Comparison of ENCODE assay signal across 36 cellular contexts in the genomic region with DNA sequence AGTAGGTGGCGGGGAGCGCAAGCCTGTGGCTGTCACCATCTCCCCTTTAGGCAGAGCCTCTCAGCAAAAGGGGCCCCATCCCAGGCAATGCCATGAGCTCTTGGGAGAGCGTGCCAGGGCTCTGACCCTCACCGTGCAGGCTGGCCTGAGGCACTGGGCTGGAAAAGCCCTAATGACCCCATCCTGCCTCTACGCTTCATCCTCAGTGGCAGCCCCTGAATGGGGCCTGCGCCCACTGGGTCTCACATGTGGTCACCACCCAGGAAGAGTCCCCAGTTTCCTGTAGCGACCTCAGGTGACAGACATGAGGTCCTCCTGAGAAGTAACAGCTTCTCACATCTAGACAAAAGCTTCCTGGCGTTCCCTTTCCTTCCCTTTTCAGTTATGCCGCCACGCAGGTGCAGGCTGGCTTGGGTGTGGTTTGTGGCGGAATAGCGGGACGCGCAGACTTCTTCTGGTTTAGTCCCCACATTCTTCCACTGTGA. TPM values are rescaled to one million over a fixed set of nuclear protein-coding genes. Genes with fewer than 3 reads are reported as not detected.
DNase-seq lines count a peak whose midpoint lies in the region; ATAC-seq, FAIRE-seq and TF ChIP-seq lines count a peak whose summit lies in the region.
"Had no signal": no experiment of that assay in that cellular context is flagged by ENCODE, and none has a peak within 500 bp of the region (broad histone marks: within the 10 kb centered on the region; RNA-seq: fewer than 3 reads in every experiment).

No MANE protein-coding gene starts in this region.

- H3K56ac ChIP-seq in H1 (replicated peaks; ENCODE audit: insufficient read length, low read depth, low read length): no peak overlapping the region

- H3K27ac Mint-ChIP-seq in CD4-positive, alpha-beta T cell: no peak overlapping the region
- H3K27ac Mint-ChIP-seq in nephron progenitor cell: no peak overlapping the region
- H3K27ac Mint-ChIP-seq: activated naive CD4-positive, alpha-beta T cell treated with anti-CD3 and anti-CD28 coated beads for 36 hours; activated T-helper 1 cell treated with anti-CD3 and anti-CD28 coated beads, Interleukin-12 subunit alpha, Interleukin-12 subunit beta, Interleukin-2, Interleukin-4 antibody, amounts not matched to agents 30 ng/mL and 10 ng/mL and 1 ng/mL, durations not matched to agents 14 hours and 24 hours and 36 hours; GM23338; mesothelial cell of epicardium; T-helper 1 cell treated with Interleukin-12 subunit alpha and Interleukin-12 subunit beta and Interleukin-4 antibody, amounts not matched to agents 30 μg/mL and 1 μg/mL, for 36 hours had no signal

- H3K4me1 ChIP-seq in H1 (replicated peaks in 1 of 4; ENCODE audit: control insufficient read depth in 3 of 4, insufficient read depth in 4 of 4, low read length in 3 of 4) (no peaks in the 10 kb centered on the region), suprapubic skin (no peaks in the 10 kb centered on the region)
- H3K4me1 ChIP-seq: left ventricle myocardium inferior, pancreas, SJSA1, upper lobe of left lung had no signal

- no peaks in the 10 kb centered on the region for H3K9me3 Mint-ChIP-seq in CD4-positive, alpha-beta T cell
- no peaks in the 10 kb centered on the region for H3K9me3 Mint-ChIP-seq in nephron progenitor cell
- H3K9me3 Mint-ChIP-seq: activated naive CD4-positive, alpha-beta T cell treated with anti-CD3 and anti-CD28 coated beads for 36 hours; activated T-helper 1 cell treated with anti-CD3 and anti-CD28 coated beads, Interleukin-12 subunit alpha, Interleukin-12 subunit beta, Interleukin-2, Interleukin-4 antibody, amounts not matched to agents 30 ng/mL and 10 ng/mL and 1 ng/mL, durations not matched to agents 14 hours and 24 hours and 36 hours; CD14-positive monocyte; GM23338; mesothelial cell of epicardium; naive B cell; T-helper 1 cell treated with Interleukin-12 subunit alpha and Interleukin-12 subunit beta and Interleukin-4 antibody, amounts not matched to agents 30 μg/mL and 1 μg/mL, for 36 hours had no signal

- peaks cover 3% of the 10 kb centered on the region in 2 experiments for H4K20me1 ChIP-seq in H1 (replicated peaks in 1 of 2; ENCODE audit: control insufficient read depth in 1 of 2, insufficient read depth in 2 of 2, low read length in 2 of 2)

- 92% methylated on average over 14 of the region's 14 CpGs; no CpG with 5 or more reads in 1 of the 2 experiments for WGBS in H1 (ENCODE audit: extremely low coverage in 1 of 2, insufficient coverage in 1 of 2, insufficient read length in 1 of 2, insufficient replicate concordance in 2 of 2, low coverage in 1 of 2, low lambda C conversion rate in 2 of 2, missing lambda C conversion rate in 1 of 2), 2 experiments
- 89% methylated on average over 14 of the region's 14 CpGs for WGBS in suprapubic skin

- H3K23ac ChIP-seq in H1 (ENCODE audit: insufficient read length): no peak overlapping the region

- H3K36me3 Mint-ChIP-seq in CD4-positive, alpha-beta T cell (ENCODE audit: low read depth): peaks cover 93% of the 10 kb centered on the region
- peaks cover 60% of the 10 kb centered on the region for H3K36me3 Mint-ChIP-seq in nephron progenitor cell (ENCODE audit: low read depth)

- no peaks in the 10 kb centered on the region for H3K27me3 Mint-ChIP-seq in CD4-positive, alpha-beta T cell
- H3K27me3 Mint-ChIP-seq in nephron progenitor cell (ENCODE audit: low read depth, poor library complexity): peaks cover 5% of the 10 kb centered on the region
- H3K27me3 Mint-ChIP-seq: naive B cell had no signal

- H2BK120ac ChIP-seq in H1 (replicated peaks; ENCODE audit: low read depth, low read length): no peak overlapping the region

- FAIRE-seq in H1 (lab: Jason Lieb, UNC): no peak
- FAIRE-seq: GM12892, islet of Langerhans, pancreas, small intestine, TTC549 had no signal

- no peak overlapping the region for H2AFZ ChIP-seq in H1 (ENCODE audit: low read length)
- H2AFZ ChIP-seq: GM23338 had no signal

- no peak for DNase-seq in CD4-positive, alpha-beta T cell
- DNase-seq in H1 (ENCODE audit: low read depth in 1 of 2, low spot score in 2 of 2): no peak
- DNase-seq in stimulated activated naive CD8-positive, alpha-beta T cell treated with anti-CD3 and anti-CD28 coated beads, Interleukin-15, Interleukin-2, amounts not matched to agents 100 U/mL and 50 U/mL, for 24 hours: no peak
- DNase-seq in nephron progenitor cell: no peak
- DNase-seq in NCI-H128 (lab: John Stamatoyannopoulos, UW; ENCODE audit: unreplicated experiment): no peak
- no peak for DNase-seq in suprapubic skin (ENCODE audit: low spot score in 2 of 2)
- DNase-seq: activated naive CD4-positive, alpha-beta T cell treated with anti-CD3 and anti-CD28 coated beads for 36 hours; amygdala; effector CD4-positive, alpha-beta T cell; left ventricle myocardium inferior; MM.1S; naive B cell; NCI-H1417; NCI-H2081 treated with DMSO at 0.1 percent for 48 hours; NCI-H345; NCI-H774; retina; small intestine; stimulated activated CD4-positive, alpha-beta T cell treated with anti-CD3 and anti-CD28 coated beads, Interleukin-1b, Interleukin-23, amount 100 ng/mL, for 48 hours; stimulated activated CD8-positive, alpha-beta memory T cell treated with anti-CD3 and anti-CD28 coated beads, Interleukin-4, amount 100 ng/mL, for 48 hours had no signal

- H3K4ac ChIP-seq in H1 (replicated peaks; ENCODE audit: insufficient read length, low read depth, low read length): no peak overlapping the region

- CTCF ChIA-PET in CD4-positive, alpha-beta T cell (lab: Charles Lee): no interaction called here
- CTCF ChIA-PET in H1 (lab: Charles Lee; ENCODE audit: partially characterized antibody): interaction anchor here (1.1 to 3.3 kb wide), 7 partner anchors 11 to 423 kb away, joined by 3 to 23 read pairs (median 3); no protein-coding TSS in a partner anchor

- no peak for ATAC-seq in CD4-positive, alpha-beta T cell (ENCODE audit: poor library complexity)
- ATAC-seq in stimulated activated naive CD8-positive, alpha-beta T cell treated with anti-CD3 and anti-CD28 coated beads, Interleukin-15, Interleukin-2, amounts not matched to agents 100 U/mL and 50 U/mL, for 24 hours: peak; percentile 6
- ATAC-seq: activated CD4-positive, CD25-positive, alpha-beta regulatory T cell treated with anti-CD3 and anti-CD28 coated beads, Interleukin-2, amount 50 U/mL, for 24 hours; GM23338; pancreas had no signal

- no peak overlapping the region for H4K91ac ChIP-seq in H1 (replicated peaks; ENCODE audit: insufficient read length, low read length)

- no peak overlapping the region for H3K9ac ChIP-seq in H1 (replicated peaks in 1 of 4; ENCODE audit: extremely low read depth in 1 of 4, low read depth in 3 of 4, low read length in 3 of 4)

- POLR2A ChIA-PET in CD4-positive, alpha-beta T cell (lab: Charles Lee): no interaction called here
- POLR2A ChIA-PET in H1 (lab: Charles Lee; ENCODE audit: partially characterized antibody): interaction anchor here (1.0 kb wide), 1 partner anchor 74 kb away, joined by 3 read pairs; no protein-coding TSS in a partner anchor

- TF ChIP-seq POLR2A in H1 (IDR thresholded peaks at IDR 0.05; ENCODE audit: control extremely low read depth in 1 of 2, low read depth in 2 of 2, low read length in 2 of 2): no peak
- TF ChIP-seq POLR2A in suprapubic skin (IDR thresholded peaks at IDR 0.05): no peak

- H3K27ac ChIP-seq in CD4-positive, alpha-beta T cell (ENCODE audit: low read depth, low read length): peak overlapping the region; percentile 21
- H3K27ac ChIP-seq in KOPT-K1 (ENCODE audit: low read depth, low read length, poor library complexity, severe bottlenecking): peak overlapping the region; percentile 90
- no peak overlapping the region for H3K27ac ChIP-seq in H1 (ENCODE audit: low read depth, low read length)
- H3K27ac ChIP-seq in suprapubic skin: no peak overlapping the region
- H3K27ac ChIP-seq: epithelial cell of prostate, left ventricle myocardium inferior, pancreas, SJSA1, upper lobe of left lung had no signal

- H3K4me2 ChIP-seq in H1 (ENCODE audit: insufficient read depth in 1 of 2, low read depth in 2 of 2, low read length in 2 of 2): no peak overlapping the region
- H3K4me2 ChIP-seq: GM23338 had no signal

- H2BK12ac ChIP-seq in H1 (ENCODE audit: low read depth, low read length): 0 out of 2 replicates have a peak overlapping the region, but pooled peaks have one; percentile 9

- H3K9me3 ChIP-seq in CD4-positive, alpha-beta T cell (ENCODE audit: control insufficient read depth, low read length): no peaks in the 10 kb centered on the region
- H3K9me3 ChIP-seq in KOPT-K1 (ENCODE audit: insufficient read depth, low read length, poor library complexity, severe bottlenecking): no peaks in the 10 kb centered on the region
- no peaks in the 10 kb centered on the region for H3K9me3 ChIP-seq in H1 (ENCODE audit: insufficient read depth in 2 of 2, low read depth in 1 of 2, low read length in 1 of 2)
- no peaks in the 10 kb centered on the region for H3K9me3 ChIP-seq in suprapubic skin
- H3K9me3 ChIP-seq: left ventricle myocardium inferior, pancreas, SJSA1, upper lobe of left lung had no signal

- no peaks in the 10 kb centered on the region for H3K79me1 ChIP-seq in H1 (ENCODE audit: low read depth, low read length)

- H4K5ac ChIP-seq in H1 (ENCODE audit: insufficient read length, low read depth, low read length): no peak overlapping the region

- H2BK20ac ChIP-seq in H1 (ENCODE audit: low read length): no peak overlapping the region

- no peak overlapping the region for H3K4me3 Mint-ChIP-seq in CD4-positive, alpha-beta T cell
- H3K4me3 Mint-ChIP-seq in nephron progenitor cell: no peak overlapping the region
- H3K4me3 Mint-ChIP-seq: activated naive CD4-positive, alpha-beta T cell treated with anti-CD3 and anti-CD28 coated beads for 36 hours; activated T-helper 1 cell treated with anti-CD3 and anti-CD28 coated beads, Interleukin-12 subunit alpha, Interleukin-12 subunit beta, Interleukin-2, Interleukin-4 antibody, amounts not matched to agents 30 ng/mL and 10 ng/mL and 1 ng/mL, durations not matched to agents 14 hours and 24 hours and 36 hours; CD14-positive monocyte; GM23338; mesothelial cell of epicardium; naive B cell; T-helper 1 cell treated with Interleukin-12 subunit alpha and Interleukin-12 subunit beta and Interleukin-4 antibody, amounts not matched to agents 30 μg/mL and 1 μg/mL, for 36 hours had no signal

- H4K8ac ChIP-seq in H1 (ENCODE audit: extremely low read depth, insufficient read depth, low read length): no peak overlapping the region

- TF ChIP-seq EP300 in H1 (IDR thresholded peaks at IDR 0.05; ENCODE audit: borderline replicate concordance in 1 of 2, low read depth in 2 of 2, low read length in 2 of 2): no peak
- TF ChIP-seq EP300 in suprapubic skin (IDR thresholded peaks at IDR 0.05): no peak

- H3K27me3 ChIP-seq in CD4-positive, alpha-beta T cell (ENCODE audit: control insufficient read depth, insufficient read depth, low read length): no peaks in the 10 kb centered on the region
- H3K27me3 ChIP-seq in H1 (replicated peaks in 1 of 4; ENCODE audit: control insufficient read depth in 3 of 4, extremely low read depth in 1 of 4, insufficient read depth in 3 of 4, low read length in 3 of 4): no peaks in the 10 kb centered on the region
- no peaks in the 10 kb centered on the region for H3K27me3 ChIP-seq in suprapubic skin
- H3K27me3 ChIP-seq: pancreas, SJSA1, upper lobe of left lung had no signal

- H3K36me3 ChIP-seq in KOPT-K1 (ENCODE audit: insufficient read depth, low read length) (no peaks in the 10 kb centered on the region), H1 (ENCODE audit: control insufficient read depth in 2 of 4, insufficient read depth in 4 of 4, low read length in 3 of 4) (no peaks in the 10 kb centered on the region; a peak in 1 of 8 replicates), suprapubic skin (peaks cover 57% of the 10 kb centered on the region)

- no peak overlapping the region for H3K14ac ChIP-seq in H1 (ENCODE audit: insufficient read length)

- TF ChIP-seq RAD21 in H1 (IDR thresholded peaks at IDR 0.05 in 1 of 2, conservative IDR thresholded peaks at IDR 0.05 in 1 of 2; ENCODE audit: low read depth in 2 of 2, low read length in 2 of 2): no peak

- intact Hi-C loops in CD4-positive, alpha-beta T cell (cut with DNase I, micrococcal nuclease): no loop called here

- H3K79me2 ChIP-seq in H1 (ENCODE audit: control insufficient read depth in 1 of 2, insufficient read depth in 2 of 2, low read length in 2 of 2): no peaks in the 10 kb centered on the region

- H3K4me3 ChIP-seq in H1 (ENCODE audit: extremely low read depth in 1 of 4, insufficient read depth in 2 of 4, low read depth in 3 of 4, low read length in 4 of 4) (no peak overlapping the region), suprapubic skin (no peak overlapping the region)
- H3K4me3 ChIP-seq: GM23338, left ventricle myocardium inferior, pancreas, SJSA1, upper lobe of left lung had no signal

- no peak for TF ChIP-seq CTCF in CD4-positive, alpha-beta T cell (IDR thresholded peaks at IDR 0.05)
- no peak for TF ChIP-seq CTCF in H1 (IDR thresholded peaks at IDR 0.05; ENCODE audit: control extremely low read depth in 1 of 3, insufficient read depth in 1 of 3, low read depth in 1 of 3, low read length in 3 of 3)
- no peak for TF ChIP-seq CTCF in nephron progenitor cell (IDR thresholded peaks at IDR 0.05)
- TF ChIP-seq CTCF in suprapubic skin (IDR thresholded peaks at IDR 0.05): no peak

- H3K18ac ChIP-seq in H1 (ENCODE audit: extremely low read depth, low read length): no peak overlapping the region

- peaks cover 13% of the 10 kb centered on the region for H3K4me1 Mint-ChIP-seq in CD4-positive, alpha-beta T cell (ENCODE audit: low read depth)
- H3K4me1 Mint-ChIP-seq in nephron progenitor cell: no peaks in the 10 kb centered on the region
- H3K4me1 Mint-ChIP-seq: CD14-positive monocyte, GM23338, mesothelial cell of epicardium, naive B cell had no signal

- H2BK15ac ChIP-seq in H1 (ENCODE audit: low read length): no peak overlapping the region

- H2AK5ac ChIP-seq in H1 (ENCODE audit: low read depth, low read length): no peak overlapping the region

- no peak overlapping the region for H2BK5ac ChIP-seq in H1 (ENCODE audit: low read depth, low read length)

- no peaks in the 10 kb centered on the region for H3K23me2 ChIP-seq in H1 (ENCODE audit: low read depth, low read length)

RNA-seq across cellular contexts. Expression of a gene that starts 59.2 kb away (rescaled TPM):
- not detected for total RNA-seq in CD4-positive, alpha-beta T cell
- total RNA-seq in H1 (2021; fragmentation: NEBNext Ultra II Directional; extraction: Animal tissue kit (Norgen Biotek cat#: 25700)): 0.20 TPM in 1 of 2 replicates, not detected in the other
- 1.5 and 1.9 TPM in 2 replicates for polyA plus RNA-seq in H1 (2011; rRNA removed)
- polyA plus RNA-seq in H1 (2011; cell fraction: cytosol; rRNA removed): 1.0 TPM
- 1.7 TPM for polyA plus RNA-seq in H1 (2011; cell fraction: nucleus; rRNA removed)
- polyA plus RNA-seq in H1 (2012, experiment 1 of 2): 0.50 to 0.68 TPM (median 0.50 TPM) in 3 of 4 replicates, not detected in the other
- 0.38 TPM for polyA plus RNA-seq in H1 (2012, experiment 2 of 2)
- polyA plus RNA-seq in H1 (2013, experiment 1 of 2): 0.30 TPM
- polyA plus RNA-seq in H1 (2013, experiment 2 of 2): 0.18 TPM
- 0.37 and 0.38 TPM in 2 replicates for polyA minus RNA-seq in H1 (2011; rRNA and poly(A)+ RNA removed)
- polyA minus RNA-seq in H1 (2011; cell fraction: cytosol; rRNA and poly(A)+ RNA removed): not detected
- 0.30 TPM for polyA minus RNA-seq in H1 (2011; cell fraction: nucleus; rRNA and poly(A)+ RNA removed)
- total RNA-seq in suprapubic skin: under 1 TPM in 1 of 4 donors, not detected in 3; 0.34 TPM
- total RNA-seq: activated naive CD4-positive, alpha-beta T cell treated with anti-CD3 and anti-CD28 coated beads for 36 hours; activated T-helper 1 cell treated with anti-CD3 and anti-CD28 coated beads, Interleukin-12 subunit alpha, Interleukin-12 subunit beta, Interleukin-2, Interleukin-4 antibody, amounts not matched to agents 30 ng/mL and 10 ng/mL and 1 ng/mL, durations not matched to agents 14 hours and 24 hours and 36 hours; glomerular endothelial cell; GM23338; pancreas; RPMI7951; SJSA1; upper lobe of left lung had no signal
- polyA plus RNA-seq: CD14-positive monocyte, GM23338, pancreas had no signal

Comparison
In these comparisons a context has a peak if more than half of its experiments do, and no peak if none do; other contexts are left out.
1. H3K27ac ChIP-seq: peak in CD4-positive, alpha-beta T cell (single experiment) and KOPT-K1 (single experiment); none in H1 (single experiment) and suprapubic skin (single experiment).